In genomic region chr10:1074748-1075358, GRCh38 we compare ENCODE assay signal across 11 cellular contexts. TPM values are rescaled to one million over a fixed set of nuclear protein-coding genes. Genes with fewer than 3 reads are reported as not detected.
DNase-seq lines count a peak whose midpoint lies in the region; ATAC-seq, FAIRE-seq and TF ChIP-seq lines count a peak whose summit lies in the region.
"Had no signal": no experiment of that assay in that cellular context is flagged by ENCODE, and none has a peak within 500 bp of the region (broad histone marks: within the 10 kb centered on the region; RNA-seq: fewer than 3 reads in every experiment).

No MANE protein-coding gene starts in this region.

- peak in 1 of 2 donors; percentile 38 for TF ChIP-seq CTCF in right atrium auricular region (IDR thresholded peaks at IDR 0.05)

- no peak overlapping the region for H3K4me3 ChIP-seq in right atrium auricular region
- H3K4me3 ChIP-seq: MG63 had no signal

- H3K4me1 ChIP-seq in right atrium auricular region = peaks cover 0 to 5% of the 10 kb centered on the region in 2 donors

- DNase-seq in A172 (ENCODE audit: low spot score) = peak; percentile 11
- DNase-seq in right atrium auricular region (ENCODE audit: low spot score) = peak; percentile 44
- DNase-seq in urothelium cell line (ENCODE audit: low spot score) = no peak
- DNase-seq: MG63 had no signal

- H3K9me3 ChIP-seq in right atrium auricular region = no peaks in the 10 kb centered on the region
- H3K9me3 ChIP-seq: MG63 had no signal

- ATAC-seq in GM18909 (IDR thresholded peaks at IDR 0.05; ENCODE audit: poor library complexity, unreplicated experiment) = no peak
- no peak for ATAC-seq in HG03196 (IDR thresholded peaks at IDR 0.05; ENCODE audit: unreplicated experiment)
- no peak for ATAC-seq in activated CD4-positive, CD25-positive, alpha-beta regulatory T cell treated with anti-CD3 and anti-CD28 coated beads, Interleukin-2, amount 50 U/mL, for 24 hours

- no peak overlapping the region for H3K27ac ChIP-seq in right atrium auricular region

- H3K27me3 ChIP-seq in right atrium auricular region = no peaks in the 10 kb centered on the region
- H3K27me3 ChIP-seq: MG63 had no signal

- H3K36me3 ChIP-seq in right atrium auricular region = peaks cover 50% of the 10 kb centered on the region

- peak; percentile 75 for FAIRE-seq in G401.6 (lab: Jason Lieb, UNC)
- peak; percentile 29 for FAIRE-seq in TTC549 (lab: Jason Lieb, UNC)
- FAIRE-seq in urothelium cell line (lab: Jason Lieb, UNC) = no peak

RNA-seq across cellular contexts. Expression of gene WDR37, which starts 18.7 kb away (rescaled TPM):
- total RNA-seq in A172 (2014; rRNA removed; shearing (Covaris generic)) = 8.8 and 10.1 TPM in 2 replicates
- 10 to 100 TPM; 19.4 to 20.2 TPM for total RNA-seq in right atrium auricular region

RNA-seq across cellular contexts. Expression of gene IDI1, which starts 25.9 kb away (rescaled TPM):
- total RNA-seq in A172 (2014; rRNA removed; shearing (Covaris generic)) = 104 and 119 TPM in 2 replicates
- total RNA-seq in right atrium auricular region = 10 to 100 TPM; 16.7 to 24.3 TPM

RNA-seq across cellular contexts. Expression of gene IDI2, which starts 49.2 kb away (rescaled TPM):
- total RNA-seq in A172 (2014; rRNA removed; shearing (Covaris generic)) = not detected in 2 replicates
- under 1 TPM in 1 of 2 donors, not detected in 1; 0.24 TPM for total RNA-seq in right atrium auricular region
- total RNA-seq: mononuclear cell; T-helper 2 cell treated with Interferon-gamma antibody and Interleukin-4, amounts not matched to agents 100 ng/mL and 5 ng/mL, for 36 hours had no signal
